In the genomic region with DNA sequence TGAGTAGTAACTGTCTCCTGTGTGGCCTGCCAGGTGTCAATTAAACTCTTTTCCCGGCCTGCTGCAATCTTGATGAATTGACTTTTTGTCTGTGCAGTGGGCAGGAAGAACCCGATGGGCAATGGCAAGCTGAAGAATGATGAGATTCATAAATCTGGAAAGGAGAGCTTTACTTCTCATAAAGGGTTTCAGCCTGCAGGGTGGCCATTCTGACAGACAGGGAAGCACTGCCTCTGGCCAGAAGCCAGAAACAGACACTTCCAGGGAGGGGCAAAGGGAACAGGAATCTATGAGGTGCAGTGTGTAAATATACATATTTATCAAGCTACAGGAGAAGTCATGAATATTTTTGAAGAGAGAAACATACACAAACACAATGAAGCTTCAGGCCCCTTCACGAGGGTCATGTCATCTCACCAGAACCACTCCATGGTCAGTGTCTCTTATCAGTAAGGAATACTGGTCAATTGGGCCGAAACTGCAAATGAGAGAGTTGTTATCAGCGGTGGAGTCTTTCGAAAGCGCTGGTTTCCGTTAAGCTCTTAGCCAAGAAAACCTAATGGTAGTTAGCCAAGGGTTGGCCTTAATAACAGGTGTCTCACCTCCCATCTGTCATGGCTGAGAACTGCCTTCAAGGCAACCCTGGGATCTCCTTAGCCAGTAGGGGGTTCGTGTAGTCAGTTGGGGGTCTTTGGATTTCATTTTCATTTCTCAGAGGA, we compare ENCODE assay signal across 8 cellular contexts. TPM values are rescaled to one million over a fixed set of nuclear protein-coding genes. Genes with fewer than 3 reads are reported as not detected.
A peak's percentile ranks its signal among the peaks of the same experiment; 100 is the strongest.
DNase-seq lines count a peak whose midpoint lies in the region; ATAC-seq and TF ChIP-seq lines count a peak whose summit lies in the region.

No MANE protein-coding gene starts in this region.

- no peak for DNase-seq in breast epithelium (ENCODE audit: low spot score in 2 of 2)
- no peak for DNase-seq in T-helper 9 cell
- no peak for DNase-seq in NK-92 (lab: John Stamatoyannopoulos, UW; ENCODE audit: unreplicated experiment)

- intact Hi-C loops in breast epithelium (cut with DNase I; ENCODE audit: low total_unique reads), result no loop called here

- H3K79me2 ChIP-seq in Loucy (ENCODE audit: insufficient read depth, low read length), result peaks cover 40% of the 10 kb centered on the region

- H3K9me2 ChIP-seq in Loucy (replicated peaks; ENCODE audit: low read depth, low read length), result no peaks in the 10 kb centered on the region

- no peak overlapping the region for H2AFZ ChIP-seq in Loucy (ENCODE audit: low read length)

- H3K9ac ChIP-seq in BLaER1 treated with 17β-estradiol and CSF1 and Interleukin-3, amounts not matched to agents 10 nM and 100 nM, result peak overlapping the region; percentile 94 to 99 (median 97)
- H3K9ac ChIP-seq in Loucy (ENCODE audit: low read depth, low read length, poor library complexity, severe bottlenecking), result peak overlapping the region; percentile 98

- peaks cover 3% of the 10 kb centered on the region; the same call in 1 of the 2 replicates for H3F3A ChIP-seq in Loucy (ENCODE audit: low read depth)

- TF ChIP-seq POLR2A in breast epithelium (IDR thresholded peaks at IDR 0.05), result no peak

- no peak for ATAC-seq in GM19328 (IDR thresholded peaks at IDR 0.05; ENCODE audit: unreplicated experiment)
- ATAC-seq in HG03469 (IDR thresholded peaks at IDR 0.05; ENCODE audit: unreplicated experiment), result no peak

- H3K27me3 ChIP-seq in BLaER1 treated with 17β-estradiol and CSF1 and Interleukin-3, amounts not matched to agents 10 nM and 100 nM, result no peaks in the 10 kb centered on the region
- H3K27me3 ChIP-seq in Loucy (ENCODE audit: insufficient read depth, low read length, poor library complexity, severe bottlenecking) (no peaks in the 10 kb centered on the region), breast epithelium (no peaks in the 10 kb centered on the region)

- H3K36me3 ChIP-seq in BLaER1 treated with 17β-estradiol and CSF1 and Interleukin-3, amounts not matched to agents 10 nM and 100 nM, result peaks cover 24 to 34% (median 26%) of the 10 kb centered on the region in 11 experiments
- peaks cover 21% of the 10 kb centered on the region; the same call in 1 of the 2 replicates for H3K36me3 ChIP-seq in Loucy (ENCODE audit: insufficient read depth, low read length)
- H3K36me3 ChIP-seq in breast epithelium, result no peaks in the 10 kb centered on the region
- H3K36me3 ChIP-seq in mesodermal cell (ENCODE audit: control insufficient read depth, insufficient read depth, low read length), result peaks cover 24% of the 10 kb centered on the region

- H3K4me1 ChIP-seq in BLaER1 treated with 17β-estradiol and CSF1 and Interleukin-3, amounts not matched to agents 10 nM and 100 nM, result peaks cover 19 to 45% (median 33%) of the 10 kb centered on the region in 10 experiments
- peaks cover 26% of the 10 kb centered on the region for H3K4me1 ChIP-seq in Loucy (ENCODE audit: insufficient read depth, low read length, poor library complexity, severe bottlenecking)
- H3K4me1 ChIP-seq in breast epithelium, result peaks cover 0 to 4% of the 10 kb centered on the region in 2 donors
- peaks cover 6% of the 10 kb centered on the region for H3K4me1 ChIP-seq in mesodermal cell (ENCODE audit: control insufficient read depth, insufficient read depth, low read length, poor library complexity, severe bottlenecking)

- H3K4me3 ChIP-seq in BLaER1 treated with 17β-estradiol and CSF1 and Interleukin-3, amounts not matched to agents 10 nM and 100 nM, result peak overlapping the region; percentile 80 to 99 (median 90); a peak in 19 of 20 replicates
- peak overlapping the region; percentile 92 for H3K4me3 ChIP-seq in Loucy (ENCODE audit: low read length, poor library complexity, severe bottlenecking)
- H3K4me3 ChIP-seq in breast epithelium, result peak overlapping the region in 2 of 3 donors; percentile 93 to 96
- H3K4me3 ChIP-seq in mesodermal cell (ENCODE audit: extremely low read depth, insufficient read depth, low read length, poor library complexity, severe bottlenecking), result peak overlapping the region; percentile 89

- peaks cover 1 to 31% (median 15%) of the 10 kb centered on the region in 11 experiments; a peak in 17 of 22 replicates for H4K20me1 ChIP-seq in BLaER1 treated with 17β-estradiol and CSF1 and Interleukin-3, amounts not matched to agents 10 nM and 100 nM
- H4K20me1 ChIP-seq in Loucy (ENCODE audit: insufficient read depth, low read length, poor library complexity, severe bottlenecking), result peaks cover 35% of the 10 kb centered on the region

- peak overlapping the region; percentile 75 to 94 (median 88) for H3K4me2 ChIP-seq in BLaER1 treated with 17β-estradiol and CSF1 and Interleukin-3, amounts not matched to agents 10 nM and 100 nM
- peak overlapping the region; percentile 99 for H3K4me2 ChIP-seq in Loucy (ENCODE audit: low read depth, low read length, poor library complexity, severe bottlenecking)

- H3K9me3 ChIP-seq in BLaER1 treated with 17β-estradiol and CSF1 and Interleukin-3, amounts not matched to agents 10 nM and 100 nM (replicated peaks in 1 of 11), result peaks cover 0 to 38% (median 27%) of the 10 kb centered on the region in 11 experiments; a peak in 20 of 22 replicates
- H3K9me3 ChIP-seq in Loucy (ENCODE audit: insufficient read depth, low read depth, low read length) (no peaks in the 10 kb centered on the region), breast epithelium (no peaks in the 10 kb centered on the region), mesodermal cell (ENCODE audit: control insufficient read depth, low read length) (no peaks in the 10 kb centered on the region)

- 83 to 90% methylated on average over 4 to 6 of the region's 9 CpGs for WGBS in mesodermal cell (ENCODE audit: insufficient coverage in 2 of 2), 2 experiments

- TF ChIP-seq CTCF in Loucy (conservative IDR thresholded peaks at IDR 0.05; ENCODE audit: low read length) (no peak; the same call in 1 of the 2 replicates), breast epithelium (IDR thresholded peaks at IDR 0.05) (no peak)

- peak overlapping the region; percentile 95 to 100 (median 98) for H3K27ac ChIP-seq in BLaER1 treated with 17β-estradiol and CSF1 and Interleukin-3, amounts not matched to agents 10 nM and 100 nM
- H3K27ac ChIP-seq in breast epithelium (peak overlapping the region; percentile 99 to 100), mesodermal cell (ENCODE audit: low read depth, low read length, severe bottlenecking) (peak overlapping the region; percentile 100)

RNA-seq across cellular contexts. Expression of a gene that starts 1.3 kb away (rescaled TPM):
- total RNA-seq in breast epithelium, result 10 to 100 TPM; 31.9 to 59.5 (median 44.9) TPM
- polyA plus RNA-seq in mesodermal cell (2013, experiment 1 of 2), result 120 TPM
- 106 TPM for polyA plus RNA-seq in mesodermal cell (2013, experiment 2 of 2)

RNA-seq across cellular contexts. Expression of a gene that starts 6.7 kb away (rescaled TPM):
- total RNA-seq in breast epithelium, result 10 to 100 TPM; 54.7 to 71.4 (median 61.9) TPM
- polyA plus RNA-seq in mesodermal cell (2013, experiment 1 of 2), result 45.6 TPM
- polyA plus RNA-seq in mesodermal cell (2013, experiment 2 of 2), result 40.3 TPM

RNA-seq across cellular contexts. Expression of a gene that starts 38.8 kb away (rescaled TPM):
- 10 to 100 TPM; 26.3 to 32.8 (median 28.5) TPM for total RNA-seq in breast epithelium
- 21.7 TPM for polyA plus RNA-seq in mesodermal cell (2013, experiment 1 of 2)
- 19.4 TPM for polyA plus RNA-seq in mesodermal cell (2013, experiment 2 of 2)

RNA-seq across cellular contexts. Expression of a gene that starts 39.1 kb away (rescaled TPM):
- 100 to 1,000 TPM in 1 of 3 donors, 10 to 100 TPM in 2; 48.2 to 157 (median 68.2) TPM for total RNA-seq in breast epithelium
- polyA plus RNA-seq in mesodermal cell (2013, experiment 1 of 2), result 21.9 TPM
- 20.8 TPM for polyA plus RNA-seq in mesodermal cell (2013, experiment 2 of 2)
